Comparison of ENCODE assay signal across 25 cellular contexts in genomic region chr22:20661473-20661872, GRCh38.
DNase-seq lines count a peak whose midpoint lies in the region; ATAC-seq, FAIRE-seq and TF ChIP-seq lines count a peak whose summit lies in the region.
"Had no signal": no experiment of that assay in that cellular context is flagged by ENCODE, and none has a peak within 500 bp of the region (broad histone marks: within the 10 kb centered on the region; RNA-seq: fewer than 3 reads in every experiment).

No MANE protein-coding gene starts in this region.

- peak overlapping the region; percentile 37 for H3K27ac Mint-ChIP-seq in activated naive CD4-positive, alpha-beta T cell treated with anti-CD3 and anti-CD28 coated beads, Interleukin-2, amount 50 U/mL, for 24 hours
- no peak overlapping the region for H3K27ac Mint-ChIP-seq in activated naive CD4-positive, alpha-beta T cell treated with anti-CD3 and anti-CD28 coated beads, Interleukin-2, amount 50 U/mL, for 72 hours
- H3K27ac Mint-ChIP-seq in activated naive CD8-positive, alpha-beta T cell treated with anti-CD3 and anti-CD28 coated beads for 36 hours = no peak overlapping the region
- H3K27ac Mint-ChIP-seq: CD14-positive monocyte; CD4-positive, CD25-positive, alpha-beta regulatory T cell; CD8-positive, alpha-beta memory T cell had no signal

- no peaks in the 10 kb centered on the region for H3K79me2 ChIP-seq in K562 (ENCODE audit: control insufficient read depth, insufficient read depth, low read length)

- no peaks in the 10 kb centered on the region for H3K4me1 Mint-ChIP-seq in activated naive CD4-positive, alpha-beta T cell treated with anti-CD3 and anti-CD28 coated beads, Interleukin-2, amount 50 U/mL, for 24 hours
- H3K4me1 Mint-ChIP-seq in activated naive CD8-positive, alpha-beta T cell treated with anti-CD3 and anti-CD28 coated beads for 36 hours = no peaks in the 10 kb centered on the region
- H3K4me1 Mint-ChIP-seq: CD4-positive, alpha-beta memory T cell; CD4-positive, CD25-positive, alpha-beta regulatory T cell; CD8-positive, alpha-beta memory T cell had no signal

- H2AFZ ChIP-seq in K562 (ENCODE audit: low read depth, low read length) (no peak overlapping the region), neuronal stem cell (ENCODE audit: low read length) (no peak overlapping the region)

- no peak overlapping the region for H3K4me2 ChIP-seq in K562 (ENCODE audit: insufficient read depth, low read length)
- no peak overlapping the region for H3K4me2 ChIP-seq in neuronal stem cell (ENCODE audit: insufficient read depth, low read length, poor library complexity, severe bottlenecking)
- H3K4me2 ChIP-seq: BLaER1 had no signal

- no TSS peak for BruUV-seq in K562 (replicated peaks; lab: Mats Ljungman, UMichigan)

- no peak for DNase-seq in activated naive CD4-positive, alpha-beta T cell treated with anti-CD3 and anti-CD28 coated beads, Interleukin-2, amount 50 U/mL, for 72 hours (ENCODE audit: low spot score in 2 of 2)
- no peak for DNase-seq in K562 (ENCODE audit: extremely low read depth in 1 of 4, low spot score in 3 of 4)
- DNase-seq in neuronal stem cell (ENCODE audit: low spot score) = no peak
- no peak for DNase-seq in activated naive CD8-positive, alpha-beta T cell treated with anti-CD3 and anti-CD28 coated beads for 36 hours
- DNase-seq: 8988T; ACHN; BE2C; C1 segment of cervical spinal cord; CD4-positive, alpha-beta memory T cell; CD4-positive, CD25-positive, alpha-beta regulatory T cell; CD8-positive, alpha-beta memory T cell; COR-L47; DMS 273 treated with DMSO at 0.1 percent for 48 hours; DMS153; DMS53; DMS79; DND-41; EL; GDM1 had no signal

- no peak for TF ChIP-seq EP300 in K562 (IDR thresholded peaks at IDR 0.05; ENCODE audit: low read length)

- intact Hi-C loops in K562 (cut with micrococcal nuclease) = no loop called here

- H3K79me1 ChIP-seq in neuronal stem cell (ENCODE audit: low read depth, low read length) = no peaks in the 10 kb centered on the region

- CTCF ChIA-PET in K562 (lab: Yijun Ruan, JAX; ENCODE audit: low intra/inter-chr PET ratio) = no interaction called here

- H2AK5ac ChIP-seq in neuronal stem cell (ENCODE audit: low read depth, low read length) = no peak overlapping the region

- no peak for TF ChIP-seq POLR2A in K562 (conservative IDR thresholded peaks at IDR 0.05)

- H3K4me3 ChIP-seq in K562 = no peak overlapping the region
- H3K4me3 ChIP-seq in neuronal stem cell (ENCODE audit: low read length in 2 of 2) = no peak overlapping the region
- H3K4me3 ChIP-seq: BLaER1, GM12878 had no signal

- POLR2A ChIA-PET in K562 (lab: Yijun Ruan, JAX) = interaction anchor here (0.8 kb wide), 1 partner anchor 351 kb away, joined by 4 read pairs; no protein-coding TSS in a partner anchor

- H3K4me1 ChIP-seq in K562 (replicated peaks in 1 of 2; ENCODE audit: control insufficient read depth in 2 of 2, insufficient read depth in 2 of 2, low read length in 2 of 2) (no peaks in the 10 kb centered on the region; a peak in 1 of 5 replicates), neuronal stem cell (ENCODE audit: control insufficient read depth in 2 of 2, insufficient read depth in 1 of 2, low read depth in 1 of 2, low read length in 2 of 2) (no peaks in the 10 kb centered on the region)
- H3K4me1 ChIP-seq: BE2C, BLaER1 had no signal

- in situ Hi-C loops in K562 (cut with MboI) = no loop called here

- no peak overlapping the region for H2BK120ac ChIP-seq in neuronal stem cell (ENCODE audit: low read depth, low read length)

- no peak overlapping the region for H3K23ac ChIP-seq in neuronal stem cell (ENCODE audit: low read depth, low read length, poor library complexity)

- H2BK5ac ChIP-seq in neuronal stem cell (ENCODE audit: low read length) = no peak overlapping the region

- no peak overlapping the region for H3K4me3 Mint-ChIP-seq in activated naive CD4-positive, alpha-beta T cell treated with anti-CD3 and anti-CD28 coated beads, Interleukin-2, amount 50 U/mL, for 24 hours
- no peak overlapping the region for H3K4me3 Mint-ChIP-seq in activated naive CD8-positive, alpha-beta T cell treated with anti-CD3 and anti-CD28 coated beads for 36 hours
- H3K4me3 Mint-ChIP-seq: CD4-positive, alpha-beta memory T cell; CD4-positive, CD25-positive, alpha-beta regulatory T cell; CD8-positive, alpha-beta memory T cell had no signal

- H3K27me3 Mint-ChIP-seq in activated naive CD4-positive, alpha-beta T cell treated with anti-CD3 and anti-CD28 coated beads, Interleukin-2, amount 50 U/mL, for 24 hours = peaks cover 6% of the 10 kb centered on the region
- H3K27me3 Mint-ChIP-seq in activated naive CD8-positive, alpha-beta T cell treated with anti-CD3 and anti-CD28 coated beads for 36 hours = peaks cover 25% of the 10 kb centered on the region

- H4K91ac ChIP-seq in neuronal stem cell (ENCODE audit: low read depth, low read length, poor library complexity) = no peak overlapping the region

- no peak for TF ChIP-seq CTCF in K562 (IDR thresholded peaks at IDR 0.05 in 2 of 3, conservative IDR thresholded peaks at IDR 0.05 in 1 of 3; ENCODE audit: insufficient read depth in 2 of 3, low read depth in 1 of 3, low read length in 3 of 3)

- no peaks in the 10 kb centered on the region for H4K20me1 ChIP-seq in K562 (replicated peaks; ENCODE audit: control insufficient read depth, insufficient read depth, low read length)
- H4K20me1 ChIP-seq: BLaER1 had no signal

- H3K9ac ChIP-seq in K562 (ENCODE audit: insufficient read depth in 1 of 2, low read depth in 2 of 2, low read length in 2 of 2) (no peak overlapping the region), neuronal stem cell (ENCODE audit: low read depth, low read length, poor library complexity) (no peak overlapping the region)
- H3K9ac ChIP-seq: BLaER1 had no signal

- H3K9me1 ChIP-seq in K562 (ENCODE audit: control insufficient read depth, insufficient read depth, low read length) = no peaks in the 10 kb centered on the region

- no peak for ATAC-seq in activated naive CD4-positive, alpha-beta T cell treated with anti-CD3 and anti-CD28 coated beads, Interleukin-2, amount 50 U/mL, for 72 hours
- no peak for ATAC-seq in K562
- ATAC-seq: GM12878 had no signal

- 6% methylated on average over 1 of the region's 1 CpG for WGBS in K562 (ENCODE audit: insufficient coverage, low coverage, missing lambda C conversion rate)
- WGBS in neuronal stem cell (ENCODE audit: extremely low coverage in 2 of 2, insufficient read length in 2 of 2, insufficient replicate concordance in 1 of 2), 2 donors = no CpG with 5 or more reads among the region's 1 CpG

- H3K36me3 ChIP-seq in K562 (ENCODE audit: control insufficient read depth, insufficient read depth, low read length) = no peaks in the 10 kb centered on the region
- H3K36me3 ChIP-seq in neuronal stem cell (replicated peaks in 1 of 2; ENCODE audit: control insufficient read depth in 2 of 2, insufficient read depth in 2 of 2, low read length in 2 of 2) = no peaks in the 10 kb centered on the region
- H3K36me3 ChIP-seq: BE2C, BLaER1 had no signal

- H3K9me3 ChIP-seq in K562 (replicated peaks; ENCODE audit: control insufficient read depth, insufficient read depth, low read depth, low read length) (peaks cover 8% of the 10 kb centered on the region; the same call in 1 of the 2 replicates), neuronal stem cell (replicated peaks in 1 of 2; ENCODE audit: control insufficient read depth in 2 of 2, insufficient read depth in 1 of 2, low read depth in 1 of 2, low read length in 2 of 2) (peaks cover 0 to 3% of the 10 kb centered on the region in 2 donors)
- H3K9me3 ChIP-seq: BE2C had no signal

- H3K36me3 Mint-ChIP-seq in activated naive CD4-positive, alpha-beta T cell treated with anti-CD3 and anti-CD28 coated beads, Interleukin-2, amount 50 U/mL, for 24 hours = peaks cover 8% of the 10 kb centered on the region
- H3K36me3 Mint-ChIP-seq in activated naive CD4-positive, alpha-beta T cell treated with anti-CD3 and anti-CD28 coated beads, Interleukin-2, amount 50 U/mL, for 72 hours = peaks cover 7 to 10% of the 10 kb centered on the region in 2 donors
- no peaks in the 10 kb centered on the region for H3K36me3 Mint-ChIP-seq in activated naive CD8-positive, alpha-beta T cell treated with anti-CD3 and anti-CD28 coated beads for 36 hours
- H3K36me3 Mint-ChIP-seq: CD14-positive monocyte had no signal

- H2BK15ac ChIP-seq in neuronal stem cell (ENCODE audit: low read length) = no peak overlapping the region

- no peak overlapping the region for H3K14ac ChIP-seq in neuronal stem cell (ENCODE audit: low read length)

- TF ChIP-seq RAD21 in K562 (CRISPR knock-in tag; conservative IDR thresholded peaks at IDR 0.05 in 1 of 2, IDR thresholded peaks at IDR 0.05 in 1 of 2) = no peak

- no peak overlapping the region for H3K4ac ChIP-seq in neuronal stem cell (ENCODE audit: low read length)

- no peak overlapping the region for H2BK12ac ChIP-seq in neuronal stem cell (ENCODE audit: low read length)

- H4K8ac ChIP-seq in neuronal stem cell (ENCODE audit: low read depth, low read length) = no peak overlapping the region

- H3K27ac ChIP-seq in K562 (ENCODE audit: extremely low read depth, low read depth, low read length) = no peak overlapping the region
- H3K27ac ChIP-seq in neuronal stem cell (replicated peaks; ENCODE audit: low read length) = no peak overlapping the region
- H3K27ac ChIP-seq: BLaER1 had no signal

- FAIRE-seq in K562 (lab: Jason Lieb, UNC) = no peak
- FAIRE-seq: GM12878, GM12892, GM18507 had no signal

- H3K18ac ChIP-seq in neuronal stem cell (ENCODE audit: low read length) = no peak overlapping the region

- H3K27me3 ChIP-seq in K562 (ENCODE audit: control insufficient read depth in 2 of 2, insufficient read depth in 2 of 2, low read length in 2 of 2) = peaks cover 34 to 37% of the 10 kb centered on the region in 2 experiments
- peaks cover 0 to 2% (median 2%) of the 10 kb centered on the region in 3 experiments for H3K27me3 ChIP-seq in neuronal stem cell (ENCODE audit: control insufficient read depth in 3 of 3, insufficient read depth in 3 of 3, low read depth in 1 of 3, low read length in 3 of 3)
- H3K27me3 ChIP-seq: BLaER1 had no signal

- peaks cover 9% of the 10 kb centered on the region for H3K9me3 Mint-ChIP-seq in activated naive CD4-positive, alpha-beta T cell treated with anti-CD3 and anti-CD28 coated beads, Interleukin-2, amount 50 U/mL, for 24 hours
- H3K9me3 Mint-ChIP-seq in activated naive CD4-positive, alpha-beta T cell treated with anti-CD3 and anti-CD28 coated beads, Interleukin-2, amount 50 U/mL, for 72 hours = peaks cover 8% of the 10 kb centered on the region in 2 donors
- H3K9me3 Mint-ChIP-seq in activated naive CD8-positive, alpha-beta T cell treated with anti-CD3 and anti-CD28 coated beads for 36 hours = peaks cover 3% of the 10 kb centered on the region

TF ChIP-seq in K562, 482 proteins besides CTCF, POLR2A, EP300 and RAD21 (continues in another document):
- TF ChIP-seq NFRKB (IDR thresholded peaks at IDR 0.05; ENCODE audit: low read depth) (no peak), ZNF586 (CRISPR knock-in tag; conservative IDR thresholded peaks at IDR 0.05) (no peak), SNRNP70 (optimal IDR thresholded peaks at IDR 0.05; ENCODE audit: low read depth, low read length) (no peak), BCL6 (CRISPR knock-in tag; IDR thresholded peaks at IDR 0.05) (no peak), SRSF3 (IDR thresholded peaks at IDR 0.05; ENCODE audit: insufficient read depth, low read length) (no peak), ZNF165 (CRISPR knock-in tag; IDR thresholded peaks at IDR 0.05; ENCODE audit: borderline replicate concordance) (no peak), ZNF384 (IDR thresholded peaks at IDR 0.05; ENCODE audit: low read depth, low read length) (no peak)
